Comparison of ENCODE assay signal across 8 cellular contexts in the genomic region with DNA sequence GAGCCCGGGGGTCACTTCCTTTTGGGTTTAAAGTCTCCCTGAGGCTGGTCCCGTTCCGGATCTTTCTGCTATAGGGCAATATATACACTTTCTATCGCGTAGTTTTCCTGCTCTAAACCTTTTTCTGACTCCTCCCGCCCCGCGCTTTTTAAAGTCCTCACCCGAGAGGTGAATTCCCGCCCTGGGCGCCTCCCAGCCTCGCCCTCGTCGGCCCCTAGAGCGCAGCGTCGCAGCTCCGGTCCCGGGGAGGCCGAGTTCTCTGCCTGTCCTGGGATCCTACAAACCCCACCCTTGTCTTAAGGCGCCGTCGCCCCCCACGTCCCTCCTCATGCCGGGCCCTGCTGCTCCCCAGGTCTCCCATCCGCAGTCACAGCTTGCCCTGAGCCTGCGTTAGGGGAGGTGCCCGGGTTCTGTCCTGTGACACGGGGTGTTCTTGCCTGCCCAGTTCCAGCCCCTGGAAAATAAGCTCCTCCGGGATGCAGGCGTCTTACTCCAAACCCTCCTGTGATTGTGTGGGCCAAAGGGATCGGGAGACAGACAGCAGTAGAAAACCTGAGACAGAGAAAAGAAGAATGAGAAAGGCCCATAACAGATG. TPM values are rescaled to one million over a fixed set of nuclear protein-coding genes. Genes with fewer than 3 reads are reported as not detected.
DNase-seq lines count a peak whose midpoint lies in the region; ATAC-seq and TF ChIP-seq lines count a peak whose summit lies in the region.

No MANE protein-coding gene starts in this region.

- H4K20me1 ChIP-seq in SK-N-SH (ENCODE audit: insufficient read depth) = no peaks in the 10 kb centered on the region

- no peak overlapping the region for H2BK15ac ChIP-seq in mesendoderm (replicated peaks; ENCODE audit: low read depth)

- peak overlapping the region; percentile 97 for H2AFZ ChIP-seq in SK-N-SH (ENCODE audit: low read depth)

- H3K4me1 ChIP-seq in SK-N-SH (ENCODE audit: control insufficient read depth in 1 of 2, insufficient read depth in 2 of 2, low read depth in 1 of 2, low read length in 1 of 2) (peaks cover 0 to 2% of the 10 kb centered on the region in 2 experiments; a peak in 1 of 4 replicates), colonic mucosa (no peaks in the 10 kb centered on the region), mesendoderm (ENCODE audit: control insufficient read depth, low read depth, low read length) (no peaks in the 10 kb centered on the region)

- no peak overlapping the region for H3K4ac ChIP-seq in mesendoderm (ENCODE audit: low read depth, low read length)

- POLR2A ChIA-PET in SK-N-SH (lab: Yijun Ruan, JAX) = no interaction called here

- WGBS in SK-N-SH (ENCODE audit: low lambda C conversion rate) = 1% methylated on average over 32 of the region's 32 CpGs
- WGBS in mesendoderm (ENCODE audit: extremely low coverage, insufficient coverage, low lambda C conversion rate) = no CpG with 5 or more reads among the region's 32 CpGs

- H3K27me3 ChIP-seq in SK-N-SH (ENCODE audit: insufficient read depth) (no peaks in the 10 kb centered on the region), colonic mucosa (no peaks in the 10 kb centered on the region), mesendoderm (ENCODE audit: insufficient read depth, low read length, poor library complexity) (no peaks in the 10 kb centered on the region)

- no peaks in the 10 kb centered on the region for H3K36me3 ChIP-seq in SK-N-SH (replicated peaks in 1 of 2; ENCODE audit: control insufficient read depth in 1 of 2, insufficient read depth in 2 of 2, low read length in 1 of 2)
- H3K36me3 ChIP-seq in colonic mucosa = no peaks in the 10 kb centered on the region
- H3K36me3 ChIP-seq in mesendoderm (ENCODE audit: control insufficient read depth, insufficient read depth, low read length) = no peaks in the 10 kb centered on the region

- peak overlapping the region; percentile 79 for H3K9ac ChIP-seq in SK-N-SH
- H3K9ac ChIP-seq in colonic mucosa (ENCODE audit: low read depth in 2 of 2, low read length in 2 of 2) = peak overlapping the region; percentile 72 to 78
- H3K9ac ChIP-seq in mesendoderm (ENCODE audit: low read length) = peak overlapping the region; percentile 86

- TF ChIP-seq EP300 in SK-N-SH (IDR thresholded peaks at IDR 0.05; ENCODE audit: borderline replicate concordance in 1 of 2, low read depth in 1 of 2, low read length in 1 of 2) = no peak

- H3K4me1 Mint-ChIP-seq in stimulated activated naive CD8-positive, alpha-beta T cell treated with anti-CD3 and anti-CD28 coated beads, Interleukin-15, amount 100 ng/mL, for 72 hours = peaks cover 22% of the 10 kb centered on the region

- H3K27ac ChIP-seq in SK-N-SH (ENCODE audit: low read depth in 2 of 2, low read length in 1 of 2) (peak overlapping the region; percentile 36 to 51; a peak in 2 of 4 replicates), colonic mucosa (peak overlapping the region; percentile 69), mesendoderm (ENCODE audit: low read depth, low read length) (peak overlapping the region; percentile 55)

- DNase-seq in activated effector memory CD4-positive, alpha-beta T cell treated with anti-CD3 and anti-CD28 coated beads, Interleukin-2, amount 50 U/mL, for 16 hours = peak; percentile 79
- no peak for DNase-seq in activated effector memory CD4-positive, alpha-beta T cell treated with Interleukin-2 at 50 U/mL for 16 hours
- peak; percentile 47 for DNase-seq in SK-N-SH
- DNase-seq in colonic mucosa = peak; percentile 44
- no peak for DNase-seq in mesendoderm
- DNase-seq in stimulated activated naive CD8-positive, alpha-beta T cell treated with anti-CD3 and anti-CD28 coated beads, Interleukin-15, amount 100 ng/mL, for 72 hours = no peak
- no peak for DNase-seq in NCI-H446 (lab: John Stamatoyannopoulos, UW)

- H3K4me2 ChIP-seq in SK-N-SH = peak overlapping the region; percentile 98
- H3K4me2 ChIP-seq in mesendoderm (ENCODE audit: low read length) = peak overlapping the region; percentile 44

- no peak overlapping the region for H3K18ac ChIP-seq in mesendoderm (ENCODE audit: low read length)

- no peak overlapping the region for H2BK5ac ChIP-seq in mesendoderm (ENCODE audit: low read length)

- peak overlapping the region; percentile 85 for H3K56ac ChIP-seq in mesendoderm (ENCODE audit: low read length)

- ATAC-seq in HG03039 (IDR thresholded peaks at IDR 0.05; ENCODE audit: unreplicated experiment) = peak; percentile 21
- peak; percentile 74 for ATAC-seq in stimulated activated naive CD8-positive, alpha-beta T cell treated with anti-CD3 and anti-CD28 coated beads, Interleukin-15, amount 100 ng/mL, for 72 hours

- H3K79me2 ChIP-seq in SK-N-SH (ENCODE audit: insufficient read depth) (no peaks in the 10 kb centered on the region), mesendoderm (ENCODE audit: control insufficient read depth, insufficient read depth, low read length) (peaks cover 3% of the 10 kb centered on the region)

- H2BK120ac ChIP-seq in mesendoderm (ENCODE audit: low read depth, low read length) = no peak overlapping the region

- H3K4me3 Mint-ChIP-seq in stimulated activated naive CD8-positive, alpha-beta T cell treated with anti-CD3 and anti-CD28 coated beads, Interleukin-15, amount 100 ng/mL, for 72 hours = peak overlapping the region; percentile 90 to 91

- no peak overlapping the region for H3K23ac ChIP-seq in mesendoderm (ENCODE audit: low read length)

- H3K9me3 ChIP-seq in SK-N-SH (no peaks in the 10 kb centered on the region), colonic mucosa (no peaks in the 10 kb centered on the region)

- no peak overlapping the region for H4K5ac ChIP-seq in mesendoderm (ENCODE audit: low read length)

- intact Hi-C loops in colonic mucosa (cut with DNase I) = no loop called here

- CTCF ChIA-PET in SK-N-SH (lab: Yijun Ruan, JAX) = interaction anchor here (1.2 kb wide), 1 partner anchor 55 kb away, joined by 3 read pairs; no protein-coding TSS in a partner anchor

- no peak for TF ChIP-seq RAD21 in SK-N-SH (IDR thresholded peaks at IDR 0.05; ENCODE audit: low read length)

- peaks cover 5% of the 10 kb centered on the region for H3F3A ChIP-seq in SK-N-SH (replicated peaks; ENCODE audit: insufficient read depth)

- H3K27ac Mint-ChIP-seq in stimulated activated naive CD8-positive, alpha-beta T cell treated with anti-CD3 and anti-CD28 coated beads, Interleukin-15, amount 100 ng/mL, for 72 hours = peak overlapping the region; percentile 88 to 95

- no peaks in the 10 kb centered on the region for H3K9me2 ChIP-seq in SK-N-SH

- H3K4me3 ChIP-seq in SK-N-SH (ENCODE audit: low read depth in 2 of 2, low read length in 1 of 2) (peak overlapping the region; percentile 85 to 88), colonic mucosa (peak overlapping the region; percentile 71), mesendoderm (ENCODE audit: low read length) (peak overlapping the region; percentile 94)

- H3K79me1 ChIP-seq in mesendoderm (ENCODE audit: low read length) = peaks cover 2% of the 10 kb centered on the region

- no peak overlapping the region for H2AK5ac ChIP-seq in mesendoderm (ENCODE audit: low read length)

- H3K27me3 Mint-ChIP-seq in stimulated activated naive CD8-positive, alpha-beta T cell treated with anti-CD3 and anti-CD28 coated beads, Interleukin-15, amount 100 ng/mL, for 72 hours = no peaks in the 10 kb centered on the region

- H3K9me3 Mint-ChIP-seq in stimulated activated naive CD8-positive, alpha-beta T cell treated with anti-CD3 and anti-CD28 coated beads, Interleukin-15, amount 100 ng/mL, for 72 hours = peaks cover 6 to 15% of the 10 kb centered on the region in 2 donors

- no peak overlapping the region for H4K8ac ChIP-seq in mesendoderm (ENCODE audit: low read depth, low read length)

- TF ChIP-seq CTCF in SK-N-SH (IDR thresholded peaks at IDR 0.05) (no peak), colonic mucosa (IDR thresholded peaks at IDR 0.05) (no peak)

TF ChIP-seq in SK-N-SH, 30 proteins besides CTCF, POLR2A, EP300 and RAD21 (continues in another document):
- TF ChIP-seq, protein P1, sequence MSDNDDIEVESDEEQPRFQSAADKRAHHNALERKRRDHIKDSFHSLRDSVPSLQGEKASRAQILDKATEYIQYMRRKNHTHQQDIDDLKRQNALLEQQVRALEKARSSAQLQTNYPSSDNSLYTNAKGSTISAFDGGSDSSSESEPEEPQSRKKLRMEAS (IDR thresholded peaks at IDR 0.05; ENCODE audit: low read depth) = peak; percentile 12; the same call in 1 of the 2 replicates
- no peak for TF ChIP-seq GATA2 (CRISPR knock-in tag; IDR thresholded peaks at IDR 0.05)
- peak; percentile 0 for TF ChIP-seq CHD2 (IDR thresholded peaks at IDR 0.05; ENCODE audit: low read length, partially characterized antibody)
- TF ChIP-seq SIN3A (IDR thresholded peaks at IDR 0.05; ENCODE audit: borderline replicate concordance, low read depth, low read length) = no peak
- TF ChIP-seq RXRA (IDR thresholded peaks at IDR 0.05; ENCODE audit: borderline replicate concordance, low read depth) = no peak
- no peak for TF ChIP-seq FOSL2 (IDR thresholded peaks at IDR 0.05; ENCODE audit: borderline replicate concordance, low read depth)
- no peak for TF ChIP-seq JUND (IDR thresholded peaks at IDR 0.05)
- no peak for TF ChIP-seq FOXJ3 (CRISPR knock-in tag; IDR thresholded peaks at IDR 0.05)
- TF ChIP-seq MXI1 (IDR thresholded peaks at IDR 0.05; ENCODE audit: low read depth, low read length) = no peak
- no peak for TF ChIP-seq NRF1 (IDR thresholded peaks at IDR 0.05; ENCODE audit: low read depth, low read length)
- no peak for TF ChIP-seq ELF1 (IDR thresholded peaks at IDR 0.05)
- no peak for TF ChIP-seq TEAD4 (IDR thresholded peaks at IDR 0.05; ENCODE audit: borderline replicate concordance, insufficient read depth)

RNA-seq across cellular contexts. Expression of a gene that starts 0.5 kb away (rescaled TPM):
- 2.5 and 3.9 TPM in 2 replicates for polyA plus RNA-seq in SK-N-SH (2012; rRNA removed)
- 3.1 and 3.2 TPM in 2 replicates for polyA plus RNA-seq in SK-N-SH (2012; cell fraction: cytosol; rRNA removed)
- polyA plus RNA-seq in SK-N-SH (2012; cell fraction: nucleus; rRNA removed) = 3.4 and 6.6 TPM in 2 replicates
- 10 to 100 TPM in 1 of 2 donors, 1 to 10 TPM in 1; 9.4 to 13.9 TPM for total RNA-seq in colonic mucosa
- polyA plus RNA-seq in mesendoderm (2013, experiment 1 of 2) = 13.2 TPM
- polyA plus RNA-seq in mesendoderm (2013, experiment 2 of 2) = 12.1 TPM

RNA-seq across cellular contexts. Expression of a gene that starts 29.0 kb away (rescaled TPM):
- polyA plus RNA-seq in SK-N-SH (2012; rRNA removed) = 2.3 and 3.5 TPM in 2 replicates
- polyA plus RNA-seq in SK-N-SH (2012; cell fraction: cytosol; rRNA removed) = 2.1 and 2.4 TPM in 2 replicates
- 9.0 and 9.2 TPM in 2 replicates for polyA plus RNA-seq in SK-N-SH (2012; cell fraction: nucleus; rRNA removed)
- 10 to 100 TPM in 1 of 2 donors, 1 to 10 TPM in 1; 8.2 to 10.7 TPM for total RNA-seq in colonic mucosa
- 7.5 TPM for polyA plus RNA-seq in mesendoderm (2013, experiment 1 of 2)
- 6.6 TPM for polyA plus RNA-seq in mesendoderm (2013, experiment 2 of 2)

RNA-seq across cellular contexts. Expression of a gene that starts 32.4 kb away (rescaled TPM):
- polyA plus RNA-seq in SK-N-SH (2012; rRNA removed) = 0.77 and 0.94 TPM in 2 replicates
- polyA plus RNA-seq in SK-N-SH (2012; cell fraction: cytosol; rRNA removed) = 1.3 TPM in 2 replicates
- 0.29 and 0.82 TPM in 2 replicates for polyA plus RNA-seq in SK-N-SH (2012; cell fraction: nucleus; rRNA removed)
- total RNA-seq in colonic mucosa = 1 to 10 TPM; 7.7 to 7.9 TPM
- 8.2 TPM for polyA plus RNA-seq in mesendoderm (2013, experiment 1 of 2)
- polyA plus RNA-seq in mesendoderm (2013, experiment 2 of 2) = 7.9 TPM

Comparison
In these comparisons a context has a peak if more than half of its experiments do, and no peak if none do; other contexts are left out.
1. DNase-seq: peak in activated effector memory CD4-positive, alpha-beta T cell treated with anti-CD3 and anti-CD28 coated beads, Interleukin-2, amount 50 U/mL, for 16 hours (single experiment), SK-N-SH (single experiment) and colonic mucosa (single experiment); none in activated effector memory CD4-positive, alpha-beta T cell treated with Interleukin-2 at 50 U/mL for 16 hours (single experiment), mesendoderm (single experiment), stimulated activated naive CD8-positive, alpha-beta T cell treated with anti-CD3 and anti-CD28 coated beads, Interleukin-15, amount 100 ng/mL, for 72 hours (0 of 2) and NCI-H446 (0 of 2).
2. Peak in every context shown above with its lines, with median percentiles within 50 percentile points of each other: H3K27ac ChIP-seq, H3K4me3 ChIP-seq and H3K9ac ChIP-seq.